In the genomic region with DNA sequence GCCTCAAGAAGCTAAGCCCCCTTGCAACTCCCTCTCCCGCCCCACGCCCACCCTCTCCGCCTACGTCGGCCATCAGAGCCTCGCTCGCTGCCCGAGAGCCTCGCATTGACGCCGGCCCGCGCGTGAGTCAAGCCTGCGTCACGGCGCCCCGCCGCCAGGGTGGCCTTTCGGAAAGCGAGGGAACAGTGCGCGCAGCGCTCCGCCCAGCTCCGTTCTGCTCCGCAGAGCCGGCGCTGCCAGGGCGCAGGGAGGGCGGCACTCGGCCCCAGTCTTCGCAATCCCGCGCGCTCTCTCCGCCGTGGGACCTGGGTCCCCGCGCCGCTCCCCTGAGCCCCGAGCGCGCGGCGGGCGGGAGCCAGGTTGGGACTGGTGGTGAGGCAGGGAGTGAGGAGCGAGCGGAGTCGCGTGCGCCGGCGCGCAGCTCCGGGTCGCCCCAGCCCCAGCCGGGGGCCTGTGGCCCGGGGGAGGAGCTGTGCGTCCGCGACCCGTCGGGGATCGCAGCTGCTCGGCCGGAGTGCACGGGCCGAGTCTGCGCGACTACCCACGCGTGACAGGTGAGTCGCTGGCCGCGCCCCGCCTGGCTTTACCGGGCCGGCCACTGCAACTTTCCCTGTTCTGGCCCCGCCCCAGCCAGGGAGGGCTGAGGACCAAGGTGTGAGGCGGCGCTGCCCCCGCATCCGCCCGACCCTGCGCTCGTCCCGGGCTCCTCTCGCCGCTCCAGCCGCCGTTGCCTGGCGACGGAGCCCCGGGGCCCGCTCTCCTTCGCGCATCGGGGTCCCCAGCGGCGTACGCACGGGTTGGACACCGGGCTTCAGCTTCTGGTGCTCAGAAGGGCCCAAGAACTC, we compare ENCODE assay signal across 8 cellular contexts.
DNase-seq lines count a peak whose midpoint lies in the region; ATAC-seq and TF ChIP-seq lines count a peak whose summit lies in the region.

A gene (plus strand): TSS at position 165 of the 845 bp plus-strand sequence. CDS start 16,436 bp downstream, outside the sequence.

- H3K9me3 ChIP-seq in HEK293 (ENCODE audit: control insufficient read depth, insufficient read depth, low read depth, low read length): no peaks in the 10 kb centered on the region

- peak within 1 kb of the TSS; percentile 28 for H3K4me3 ChIP-seq in HEK293 (ENCODE audit: low read depth, low read length)

- no peaks in the 10 kb centered on the region for H3K36me3 ChIP-seq in HEK293 (ENCODE audit: control insufficient read depth in 2 of 2, insufficient read depth in 1 of 2, low read length in 2 of 2)

- DNase-seq in AG08395 (ENCODE audit: low spot score) (peak; percentile 77), foreskin melanocyte (peak; percentile 67), hippocampal formation (lab: John Stamatoyannopoulos, UW) (no peak), SW480 (ENCODE audit: low spot score) (no peak)
- DNase-seq in activated CD8-positive, alpha-beta memory T cell treated with anti-CD3 and anti-CD28 coated beads, Interleukin-2, amount 50 U/mL, for 48 hours: peak; percentile 82
- DNase-seq in stimulated activated CD4-positive, alpha-beta T cell treated with anti-CD3 and anti-CD28 coated beads, Interleukin-12 subunit alpha, Interleukin-12 subunit beta, amount 100 ng/mL, for 24 hours (ENCODE audit: low read depth in 2 of 2): peak; percentile 2 to 53

- POLR2A ChIA-PET in HEK293 (lab: Yijun Ruan, JAX): interaction anchor here (0.7 kb wide), 1 partner anchor 12 kb away, joined by 3 read pairs; no protein-coding TSS in a partner anchor

- H3K27ac ChIP-seq in HEK293 (ENCODE audit: extremely low read depth, low read depth, low read length): no peak within 1 kb of the TSS

- no peak for ATAC-seq in GM18868 (IDR thresholded peaks at IDR 0.05; ENCODE audit: unreplicated experiment)

- peak; percentile 65 for TF ChIP-seq CTCF in HEK293 (tag by site-specific recombination; IDR thresholded peaks at IDR 0.05)

- no peaks in the 10 kb centered on the region for H3K4me1 ChIP-seq in HEK293 (ENCODE audit: control insufficient read depth, insufficient read depth, low read length)

- CTCF ChIA-PET in HEK293 (lab: Yijun Ruan, JAX): interaction anchor here (0.7 to 1.0 kb wide), 3 partner anchors 32 to 1754 kb away, joined by 3 to 4 read pairs (median 3); no protein-coding TSS in a partner anchor

TF ChIP-seq in HEK293, 187 proteins besides CTCF, POLR2A, EP300 and RAD21 (continues in another document):
- TF ChIP-seq, protein P1, sequence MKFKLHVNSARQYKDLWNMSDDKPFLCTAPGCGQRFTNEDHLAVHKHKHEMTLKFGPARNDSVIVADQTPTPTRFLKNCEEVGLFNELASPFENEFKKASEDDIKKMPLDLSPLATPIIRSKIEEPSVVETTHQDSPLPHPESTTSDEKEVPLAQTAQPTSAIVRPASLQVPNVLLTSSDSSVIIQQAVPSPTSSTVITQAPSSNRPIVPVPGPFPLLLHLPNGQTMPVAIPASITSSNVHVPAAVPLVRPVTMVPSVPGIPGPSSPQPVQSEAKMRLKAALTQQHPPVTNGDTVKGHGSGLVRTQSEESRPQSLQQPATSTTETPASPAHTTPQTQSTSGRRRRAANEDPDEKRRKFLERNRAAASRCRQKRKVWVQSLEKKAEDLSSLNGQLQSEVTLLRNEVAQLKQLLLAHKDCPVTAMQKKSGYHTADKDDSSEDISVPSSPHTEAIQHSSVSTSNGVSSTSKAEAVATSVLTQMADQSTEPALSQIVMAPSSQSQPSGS (tag by site-specific recombination; IDR thresholded peaks at IDR 0.05; ENCODE audit: low read depth): no peak
- TF ChIP-seq MZF1 (tag by site-specific recombination; IDR thresholded peaks at IDR 0.05; ENCODE audit: borderline replicate concordance) (no peak), ZNF133 (tag by site-specific recombination; IDR thresholded peaks at IDR 0.05) (no peak), GLIS2 (tag by site-specific recombination; IDR thresholded peaks at IDR 0.05) (peak; percentile 46; the same call in 1 of the 2 replicates), ZNF423 (tag by site-specific recombination; IDR thresholded peaks at IDR 0.05) (no peak), ZNF138 (tag by site-specific recombination; IDR thresholded peaks at IDR 0.05; ENCODE audit: borderline replicate concordance) (no peak), SP3 (tag by site-specific recombination; IDR thresholded peaks at IDR 0.05) (peak; percentile 60), ZNF48 (tag by site-specific recombination; IDR thresholded peaks at IDR 0.05) (no peak), OSR2 (tag by site-specific recombination; IDR thresholded peaks at IDR 0.05) (no peak), REPIN1 (tag by site-specific recombination; IDR thresholded peaks at IDR 0.05; ENCODE audit: low read depth) (no peak), ZBTB48 (tag by site-specific recombination; IDR thresholded peaks at IDR 0.05) (peak; percentile 75), ZNF629 (tag by site-specific recombination; IDR thresholded peaks at IDR 0.05) (peak; percentile 87), ZNF37A (tag by site-specific recombination; IDR thresholded peaks at IDR 0.05) (no peak), ZNF658 (tag by site-specific recombination; IDR thresholded peaks at IDR 0.05) (no peak)
- TF ChIP-seq, protein P2, sequence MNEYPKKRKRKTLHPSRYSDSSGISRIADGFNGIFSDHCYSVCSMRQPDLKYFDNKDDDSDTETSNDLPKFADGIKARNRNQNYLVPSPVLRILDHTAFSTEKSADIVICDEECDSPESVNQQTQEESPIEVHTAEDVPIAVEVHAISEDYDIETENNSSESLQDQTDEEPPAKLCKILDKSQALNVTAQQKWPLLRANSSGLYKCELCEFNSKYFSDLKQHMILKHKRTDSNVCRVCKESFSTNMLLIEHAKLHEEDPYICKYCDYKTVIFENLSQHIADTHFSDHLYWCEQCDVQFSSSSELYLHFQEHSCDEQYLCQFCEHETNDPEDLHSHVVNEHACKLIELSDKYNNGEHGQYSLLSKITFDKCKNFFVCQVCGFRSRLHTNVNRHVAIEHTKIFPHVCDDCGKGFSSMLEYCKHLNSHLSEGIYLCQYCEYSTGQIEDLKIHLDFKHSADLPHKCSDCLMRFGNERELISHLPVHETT (tag by site-specific recombination; IDR thresholded peaks at IDR 0.05): no peak
- TF ChIP-seq, protein P3, sequence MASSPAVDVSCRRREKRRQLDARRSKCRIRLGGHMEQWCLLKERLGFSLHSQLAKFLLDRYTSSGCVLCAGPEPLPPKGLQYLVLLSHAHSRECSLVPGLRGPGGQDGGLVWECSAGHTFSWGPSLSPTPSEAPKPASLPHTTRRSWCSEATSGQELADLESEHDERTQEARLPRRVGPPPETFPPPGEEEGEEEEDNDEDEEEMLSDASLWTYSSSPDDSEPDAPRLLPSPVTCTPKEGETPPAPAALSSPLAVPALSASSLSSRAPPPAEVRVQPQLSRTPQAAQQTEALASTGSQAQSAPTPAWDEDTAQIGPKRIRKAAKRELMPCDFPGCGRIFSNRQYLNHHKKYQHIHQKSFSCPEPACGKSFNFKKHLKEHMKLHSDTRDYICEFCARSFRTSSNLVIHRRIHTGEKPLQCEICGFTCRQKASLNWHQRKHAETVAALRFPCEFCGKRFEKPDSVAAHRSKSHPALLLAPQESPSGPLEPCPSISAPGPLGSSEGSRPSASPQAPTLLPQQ (tag by site-specific recombination; IDR thresholded peaks at IDR 0.05): peak; percentile 73
- TF ChIP-seq, protein P4, sequence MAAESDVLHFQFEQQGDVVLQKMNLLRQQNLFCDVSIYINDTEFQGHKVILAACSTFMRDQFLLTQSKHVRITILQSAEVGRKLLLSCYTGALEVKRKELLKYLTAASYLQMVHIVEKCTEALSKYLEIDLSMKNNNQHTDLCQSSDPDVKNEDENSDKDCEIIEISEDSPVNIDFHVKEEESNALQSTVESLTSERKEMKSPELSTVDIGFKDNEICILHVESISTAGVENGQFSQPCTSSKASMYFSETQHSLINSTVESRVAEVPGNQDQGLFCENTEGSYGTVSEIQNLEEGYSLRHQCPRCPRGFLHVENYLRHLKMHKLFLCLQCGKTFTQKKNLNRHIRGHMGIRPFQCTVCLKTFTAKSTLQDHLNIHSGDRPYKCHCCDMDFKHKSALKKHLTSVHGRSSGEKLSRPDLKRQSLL (tag by site-specific recombination; IDR thresholded peaks at IDR 0.05): no peak
- TF ChIP-seq, protein P5, sequence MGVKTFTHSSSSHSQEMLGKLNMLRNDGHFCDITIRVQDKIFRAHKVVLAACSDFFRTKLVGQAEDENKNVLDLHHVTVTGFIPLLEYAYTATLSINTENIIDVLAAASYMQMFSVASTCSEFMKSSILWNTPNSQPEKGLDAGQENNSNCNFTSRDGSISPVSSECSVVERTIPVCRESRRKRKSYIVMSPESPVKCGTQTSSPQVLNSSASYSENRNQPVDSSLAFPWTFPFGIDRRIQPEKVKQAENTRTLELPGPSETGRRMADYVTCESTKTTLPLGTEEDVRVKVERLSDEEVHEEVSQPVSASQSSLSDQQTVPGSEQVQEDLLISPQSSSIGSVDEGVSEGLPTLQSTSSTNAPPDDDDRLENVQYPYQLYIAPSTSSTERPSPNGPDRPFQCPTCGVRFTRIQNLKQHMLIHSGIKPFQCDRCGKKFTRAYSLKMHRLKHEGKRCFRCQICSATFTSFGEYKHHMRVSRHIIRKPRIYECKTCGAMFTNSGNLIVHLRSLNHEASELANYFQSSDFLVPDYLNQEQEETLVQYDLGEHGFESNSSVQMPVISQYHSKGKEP (tag by site-specific recombination; IDR thresholded peaks at IDR 0.05): no peak
- TF ChIP-seq, protein P6, sequence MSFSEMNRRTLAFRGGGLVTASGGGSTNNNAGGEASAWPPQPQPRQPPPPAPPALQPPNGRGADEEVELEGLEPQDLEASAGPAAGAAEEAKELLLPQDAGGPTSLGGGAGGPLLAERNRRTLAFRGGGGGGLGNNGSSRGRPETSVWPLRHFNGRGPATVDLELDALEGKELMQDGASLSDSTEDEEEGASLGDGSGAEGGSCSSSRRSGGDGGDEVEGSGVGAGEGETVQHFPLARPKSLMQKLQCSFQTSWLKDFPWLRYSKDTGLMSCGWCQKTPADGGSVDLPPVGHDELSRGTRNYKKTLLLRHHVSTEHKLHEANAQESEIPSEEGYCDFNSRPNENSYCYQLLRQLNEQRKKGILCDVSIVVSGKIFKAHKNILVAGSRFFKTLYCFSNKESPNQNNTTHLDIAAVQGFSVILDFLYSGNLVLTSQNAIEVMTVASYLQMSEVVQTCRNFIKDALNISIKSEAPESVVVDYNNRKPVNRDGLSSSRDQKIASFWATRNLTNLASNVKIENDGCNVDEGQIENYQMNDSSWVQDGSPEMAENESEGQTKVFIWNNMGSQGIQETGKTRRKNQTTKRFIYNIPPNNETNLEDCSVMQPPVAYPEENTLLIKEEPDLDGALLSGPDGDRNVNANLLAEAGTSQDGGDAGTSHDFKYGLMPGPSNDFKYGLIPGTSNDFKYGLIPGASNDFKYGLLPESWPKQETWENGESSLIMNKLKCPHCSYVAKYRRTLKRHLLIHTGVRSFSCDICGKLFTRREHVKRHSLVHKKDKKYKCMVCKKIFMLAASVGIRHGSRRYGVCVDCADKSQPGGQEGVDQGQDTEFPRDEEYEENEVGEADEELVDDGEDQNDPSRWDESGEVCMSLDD (tag by site-specific recombination; IDR thresholded peaks at IDR 0.05): peak; percentile 44; the same call in 1 of the 2 replicates

Comparison
In these comparisons a context has a peak if more than half of its experiments do, and no peak if none do; other contexts are left out.
1. DNase-seq: peak in AG08395 (single experiment), activated CD8-positive, alpha-beta memory T cell treated with anti-CD3 and anti-CD28 coated beads, Interleukin-2, amount 50 U/mL, for 48 hours (single experiment), foreskin melanocyte (single experiment) and stimulated activated CD4-positive, alpha-beta T cell treated with anti-CD3 and anti-CD28 coated beads, Interleukin-12 subunit alpha, Interleukin-12 subunit beta, amount 100 ng/mL, for 24 hours (2 of 2); none in hippocampal formation (0 of 2) and SW480 (single experiment).